Comparison of ENCODE assay signal across 26 cellular contexts in the genomic region with DNA sequence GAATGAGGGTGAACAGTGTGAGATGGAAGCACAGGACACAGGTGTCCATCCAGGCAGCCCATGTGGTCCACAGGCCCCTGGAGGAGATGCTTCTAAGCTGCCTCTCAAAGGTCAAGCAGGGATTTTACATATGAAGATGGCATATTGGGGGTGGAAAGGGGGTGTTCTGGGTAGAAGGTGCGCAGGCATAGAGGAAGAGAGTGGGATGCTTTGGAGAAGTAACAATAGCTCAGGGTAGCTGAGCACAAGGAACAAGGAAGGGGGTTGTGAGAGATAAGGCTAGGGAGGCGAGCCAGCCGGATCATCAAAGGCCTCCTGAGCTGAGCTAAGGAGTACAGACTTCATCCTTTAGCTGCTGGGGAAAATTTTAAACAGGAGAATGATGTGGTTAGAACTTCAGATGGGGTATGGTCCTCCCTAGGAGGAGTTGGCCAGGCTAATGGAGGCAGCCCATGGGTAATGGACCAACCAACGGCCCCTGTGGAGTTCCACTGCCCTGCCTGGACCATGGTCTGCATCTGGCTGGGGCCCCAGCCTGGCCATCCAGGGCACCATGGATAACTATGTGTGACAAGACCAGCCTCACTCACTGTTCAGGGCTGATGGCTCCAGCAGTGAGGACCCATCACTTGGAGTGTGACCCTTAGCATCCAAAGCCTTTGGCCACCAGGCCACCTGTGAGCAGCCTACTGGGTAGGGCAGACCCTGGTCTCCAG.
DNase-seq lines count a peak whose midpoint lies in the region; ATAC-seq, FAIRE-seq and TF ChIP-seq lines count a peak whose summit lies in the region.
"Had no signal": no experiment of that assay in that cellular context is flagged by ENCODE, and none has a peak within 500 bp of the region (broad histone marks: within the 10 kb centered on the region; RNA-seq: fewer than 3 reads in every experiment).

No MANE protein-coding gene starts in this region.

- no peaks in the 10 kb centered on the region for H3K36me3 ChIP-seq in endothelial cell of umbilical vein (ENCODE audit: control insufficient read depth in 2 of 2, extremely low read depth in 1 of 2, insufficient read depth in 2 of 2, low read length in 2 of 2)
- H3K36me3 ChIP-seq: HAP-1, SJSA1 had no signal

- DNase-seq in NCI-H1694 (lab: John Stamatoyannopoulos, UW), result peak; percentile 19
- DNase-seq in NCI-H1694 treated with DMSO at 0.1 percent for 48 hours (lab: John Stamatoyannopoulos, UW), result no peak
- peak; percentile 3 for DNase-seq in HEK293T (ENCODE audit: extremely low spot score)
- DNase-seq in endothelial cell of umbilical vein (ENCODE audit: low read depth, low spot score), result no peak
- DNase-seq in stimulated activated effector memory CD8-positive, alpha-beta T cell treated with anti-CD3 and anti-CD28 coated beads, Interleukin-12 subunit alpha, Interleukin-12 subunit beta, amount 100 ng/mL, for 72 hours (ENCODE audit: low spot score in 2 of 2), result no peak
- no peak for DNase-seq in GM10266 (ENCODE audit: extremely low spot score)
- DNase-seq in SKM-1 (lab: John Stamatoyannopoulos, UW; ENCODE audit: unreplicated experiment), result no peak
- DNase-seq: 8988T, DMS79, KBM-7, MM.1S, NCI-H1048, NCI-H1417 treated with DMSO at 0.1 percent for 48 hours, NCI-H1930, NCI-H345, OCI-M1 had no signal

- H3K9me3 Mint-ChIP-seq in stimulated activated effector memory CD8-positive, alpha-beta T cell treated with anti-CD3 and anti-CD28 coated beads, Interleukin-12 subunit alpha, Interleukin-12 subunit beta, amount 100 ng/mL, for 72 hours, result no peaks in the 10 kb centered on the region
- H3K9me3 Mint-ChIP-seq: GM23338 had no signal

- peak overlapping the region; percentile 53 for H3K27ac ChIP-seq in endothelial cell of umbilical vein (ENCODE audit: insufficient read depth, low read depth, low read length)
- H3K27ac ChIP-seq: HL-60, SJSA1 had no signal

- H3K4me2 ChIP-seq in endothelial cell of umbilical vein (ENCODE audit: insufficient read depth, low read length), result no peak overlapping the region
- H3K4me2 ChIP-seq: GM23338 had no signal

- no peaks in the 10 kb centered on the region for H3K36me3 Mint-ChIP-seq in stimulated activated effector memory CD8-positive, alpha-beta T cell treated with anti-CD3 and anti-CD28 coated beads, Interleukin-12 subunit alpha, Interleukin-12 subunit beta, amount 100 ng/mL, for 72 hours

- intact Hi-C loops in endothelial cell of umbilical vein (cut with micrococcal nuclease), result no loop called here

- no peaks in the 10 kb centered on the region for H3K79me2 ChIP-seq in endothelial cell of umbilical vein (ENCODE audit: control insufficient read depth, insufficient read depth, low read length)

- no peak for TF ChIP-seq CTCF in endothelial cell of umbilical vein (IDR thresholded peaks at IDR 0.05; ENCODE audit: extremely low read depth in 1 of 2, insufficient read depth in 1 of 2, low read depth in 1 of 2, low read length in 2 of 2)
- TF ChIP-seq CTCF in GM10266 (IDR thresholded peaks at IDR 0.05; ENCODE audit: control insufficient read depth, insufficient read depth, low read depth, missing control alignments), result no peak

- no peak overlapping the region for H3K27ac Mint-ChIP-seq in stimulated activated effector memory CD8-positive, alpha-beta T cell treated with anti-CD3 and anti-CD28 coated beads, Interleukin-12 subunit alpha, Interleukin-12 subunit beta, amount 100 ng/mL, for 72 hours
- H3K27ac Mint-ChIP-seq: GM23338 had no signal

- no peak overlapping the region for H3K4me3 Mint-ChIP-seq in stimulated activated effector memory CD8-positive, alpha-beta T cell treated with anti-CD3 and anti-CD28 coated beads, Interleukin-12 subunit alpha, Interleukin-12 subunit beta, amount 100 ng/mL, for 72 hours
- H3K4me3 Mint-ChIP-seq: GM23338 had no signal

- dilution Hi-C loops in endothelial cell of umbilical vein (cut with MboI; ENCODE audit: extremely low pct_ligation_motif_present, low sequenced_read_pairs), result no loop called here

- FAIRE-seq in endothelial cell of umbilical vein (lab: Jason Lieb, UNC), result no peak
- FAIRE-seq: D721Med, GM12878, HepG2, RCC 7860 had no signal

- H3K4me1 ChIP-seq in endothelial cell of umbilical vein (ENCODE audit: control insufficient read depth, extremely low read depth, insufficient read depth, low read length), result peaks cover 21% of the 10 kb centered on the region
- H3K4me1 ChIP-seq: HAP-1, SJSA1 had no signal

- no peaks in the 10 kb centered on the region for H3K27me3 ChIP-seq in endothelial cell of umbilical vein (ENCODE audit: control insufficient read depth in 2 of 2, insufficient read depth in 2 of 2, low read length in 2 of 2)

- CTCF ChIA-PET in HEK293T (lab: Yijun Ruan, JAX) (no interaction called here), endothelial cell of umbilical vein (lab: Charles Lee) (interaction anchor here (1.3 kb wide), 2 partner anchors 9 to 23 kb away, joined by 3 to 5 read pairs; no protein-coding TSS in a partner anchor)

- POLR2A ChIA-PET in HEK293T (lab: Yijun Ruan, JAX) (no interaction called here), endothelial cell of umbilical vein (lab: Charles Lee) (no interaction called here)

- ATAC-seq in stimulated activated effector memory CD8-positive, alpha-beta T cell treated with anti-CD3 and anti-CD28 coated beads, Interleukin-12 subunit alpha, Interleukin-12 subunit beta, amount 100 ng/mL, for 72 hours, result peak; percentile 47
- ATAC-seq in GM19395 (IDR thresholded peaks at IDR 0.05; ENCODE audit: unreplicated experiment), result no peak
- ATAC-seq: GM12878, GM23338, HepG2, Right ventricle myocardium inferior had no signal

- H4K20me1 ChIP-seq in endothelial cell of umbilical vein (replicated peaks; ENCODE audit: control insufficient read depth, extremely low read depth, insufficient read depth, low read length), result no peaks in the 10 kb centered on the region

- no peaks in the 10 kb centered on the region for H3K9me3 ChIP-seq in endothelial cell of umbilical vein (replicated peaks; ENCODE audit: control insufficient read depth, insufficient read depth, low read length)
- H3K9me3 ChIP-seq: HAP-1, SJSA1 had no signal

- no peak overlapping the region for H3K4me3 ChIP-seq in endothelial cell of umbilical vein (replicated peaks in 1 of 3; ENCODE audit: insufficient read depth in 1 of 3, low read depth in 1 of 3, low read length in 3 of 3)
- H3K4me3 ChIP-seq: GM12878, GM23338, HAP-1, SJSA1 had no signal

- no peak overlapping the region for H2AFZ ChIP-seq in endothelial cell of umbilical vein (ENCODE audit: low read depth, low read length)
- H2AFZ ChIP-seq: GM23338 had no signal

- H3K9me1 ChIP-seq in endothelial cell of umbilical vein (replicated peaks; ENCODE audit: control insufficient read depth, extremely low read depth, insufficient read depth, low read length), result no peaks in the 10 kb centered on the region

- no peak overlapping the region for H3K9ac ChIP-seq in endothelial cell of umbilical vein (replicated peaks; ENCODE audit: extremely low read depth, insufficient read depth, low read length)

- H3K4me1 Mint-ChIP-seq in stimulated activated effector memory CD8-positive, alpha-beta T cell treated with anti-CD3 and anti-CD28 coated beads, Interleukin-12 subunit alpha, Interleukin-12 subunit beta, amount 100 ng/mL, for 72 hours, result no peaks in the 10 kb centered on the region
- H3K4me1 Mint-ChIP-seq: GM23338 had no signal

- no peak for TF ChIP-seq POLR2A in endothelial cell of umbilical vein (IDR thresholded peaks at IDR 0.05; ENCODE audit: low read depth, low read length)

- BruUV-seq in endothelial cell of umbilical vein (replicated peaks; lab: Mats Ljungman, UMichigan), result no TSS peak

TF ChIP-seq in HEK293T, 16 proteins besides CTCF, POLR2A, EP300 and RAD21:
- no peak for TF ChIP-seq SP1 (IDR thresholded peaks at IDR 0.05)
- TF ChIP-seq FOXM1 (IDR thresholded peaks at IDR 0.05; ENCODE audit: borderline replicate concordance), result no peak
- TF ChIP-seq ZNF384 (IDR thresholded peaks at IDR 0.05), result no peak
- TF ChIP-seq FOXK2 (IDR thresholded peaks at IDR 0.05), result no peak
- no peak for TF ChIP-seq NFRKB (IDR thresholded peaks at IDR 0.05)
- no peak for TF ChIP-seq TARDBP (IDR thresholded peaks at IDR 0.05)
- no peak for TF ChIP-seq LEF1 (IDR thresholded peaks at IDR 0.05; ENCODE audit: borderline replicate concordance)
- no peak for TF ChIP-seq SUZ12 (IDR thresholded peaks at IDR 0.05)
- TF ChIP-seq ARNT (IDR thresholded peaks at IDR 0.05), result no peak

TF ChIP-seq in endothelial cell of umbilical vein, 7 proteins besides CTCF, POLR2A, EP300 and RAD21:
- no peak for TF ChIP-seq MYC (IDR thresholded peaks at IDR 0.05; ENCODE audit: low read depth, low read length)
- no peak for TF ChIP-seq FOS (IDR thresholded peaks at IDR 0.05; ENCODE audit: borderline replicate concordance, insufficient read depth, low read length)
- no peak for TF ChIP-seq EZH2 (IDR thresholded peaks at IDR 0.05; ENCODE audit: borderline replicate concordance, low read depth, low read length, severe bottlenecking)
- no peak for TF ChIP-seq POLR2AphosphoS5 (IDR thresholded peaks at IDR 0.05; ENCODE audit: insufficient read depth, low read depth, low read length)
- no peak for TF ChIP-seq GATA2 (IDR thresholded peaks at IDR 0.05; ENCODE audit: insufficient read depth, insufficient read length, low read depth, low read length)

Comparison
In these comparisons a context has a peak if more than half of its experiments do, and no peak if none do; other contexts are left out.
1. DNase-seq: peak in NCI-H1694 (single experiment) and HEK293T (single experiment); none in NCI-H1694 treated with DMSO at 0.1 percent for 48 hours (single experiment), endothelial cell of umbilical vein (single experiment), stimulated activated effector memory CD8-positive, alpha-beta T cell treated with anti-CD3 and anti-CD28 coated beads, Interleukin-12 subunit alpha, Interleukin-12 subunit beta, amount 100 ng/mL, for 72 hours (0 of 2), GM10266 (single experiment) and SKM-1 (single experiment).